Comparison of ENCODE assay signal across 15 cellular contexts in the genomic region with DNA sequence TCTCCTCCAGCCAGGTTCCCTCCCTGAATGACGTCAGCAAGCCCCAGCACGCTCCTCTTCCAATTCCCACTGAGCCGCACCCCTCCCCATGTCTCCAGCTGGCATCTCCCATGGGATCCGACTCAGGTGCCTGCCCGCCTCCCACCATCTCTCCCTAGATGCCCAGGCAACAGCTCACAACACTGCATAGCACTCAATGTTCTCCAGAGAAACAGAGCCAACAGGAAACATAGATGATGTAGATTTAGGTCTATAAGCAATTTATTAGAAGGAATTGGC.
"Had no signal": no experiment of that assay in that cellular context is flagged by ENCODE, and none has a peak within 500 bp of the region (broad histone marks: within the 10 kb centered on the region; RNA-seq: fewer than 3 reads in every experiment).

No MANE protein-coding gene starts in this region.

- H3K27ac Mint-ChIP-seq: activated CD4-positive, alpha-beta memory T cell treated with anti-CD3 and anti-CD28 coated beads, Interleukin-2, amount 10 ng/mL, durations not matched to agents 7 days and 5 days; activated CD4-positive, alpha-beta T cell treated with anti-CD3 and anti-CD28 coated beads for 36 hours; activated naive CD8-positive, alpha-beta T cell treated with anti-CD3 and anti-CD28 coated beads, Interleukin-2, amount 50 U/mL, for 24 hours; activated T-helper 1 cell treated with anti-CD3 and anti-CD28 coated beads, Interleukin-12 subunit alpha, Interleukin-12 subunit beta, Interleukin-2, Interleukin-4 antibody, amounts not matched to agents 30 ng/mL and 10 ng/mL and 1 ng/mL, durations not matched to agents 14 hours and 24 hours and 36 hours; stimulated activated naive CD8-positive, alpha-beta T cell treated with anti-CD3 and anti-CD28 coated beads, Interleukin-15, Interleukin-2, amounts not matched to agents 100 ng/mL and 50 ng/mL, for 24 hours had no signal

- H3K9me3 Mint-ChIP-seq: activated CD4-positive, alpha-beta memory T cell treated with anti-CD3 and anti-CD28 coated beads, Interleukin-2, amount 10 ng/mL, durations not matched to agents 7 days and 5 days; activated T-helper 1 cell treated with anti-CD3 and anti-CD28 coated beads, Interleukin-12 subunit alpha, Interleukin-12 subunit beta, Interleukin-2, Interleukin-4 antibody, amounts not matched to agents 30 ng/mL and 10 ng/mL and 1 ng/mL, durations not matched to agents 14 hours and 24 hours and 36 hours had no signal

- DNase-seq: activated CD4-positive, alpha-beta T cell treated with anti-CD3 and anti-CD28 coated beads for 36 hours; activated naive CD4-positive, alpha-beta T cell treated with Interleukin-2 at 50 U/mL for 16 hours; activated naive CD8-positive, alpha-beta T cell treated with anti-CD3 and anti-CD28 coated beads, Interleukin-2, amount 50 U/mL, for 24 hours; mammary epithelial cell; mucosa of descending colon; nucleus accumbens; sigmoid colon; stimulated activated CD4-positive, alpha-beta T cell treated with anti-CD3 and anti-CD28 coated beads, Interleukin-12 subunit alpha, Interleukin-12 subunit beta, amount 100 ng/mL, for 4 hours; WERI-Rb-1 had no signal

- H3K4me1 Mint-ChIP-seq: activated CD4-positive, alpha-beta memory T cell treated with anti-CD3 and anti-CD28 coated beads, Interleukin-2, amount 10 ng/mL, durations not matched to agents 7 days and 5 days; activated CD4-positive, alpha-beta T cell treated with anti-CD3 and anti-CD28 coated beads for 36 hours; activated naive CD8-positive, alpha-beta T cell treated with anti-CD3 and anti-CD28 coated beads, Interleukin-2, amount 50 U/mL, for 24 hours; naive thymus-derived CD8-positive, alpha-beta T cell had no signal

- H3K27me3 Mint-ChIP-seq: activated CD4-positive, alpha-beta memory T cell treated with anti-CD3 and anti-CD28 coated beads, Interleukin-2, amount 10 ng/mL, durations not matched to agents 7 days and 5 days; activated naive CD8-positive, alpha-beta T cell treated with anti-CD3 and anti-CD28 coated beads, Interleukin-2, amount 50 U/mL, for 24 hours; stimulated activated naive CD8-positive, alpha-beta T cell treated with anti-CD3 and anti-CD28 coated beads, Interleukin-15, Interleukin-2, amounts not matched to agents 100 ng/mL and 50 ng/mL, for 24 hours had no signal

- ATAC-seq: activated CD4-positive, alpha-beta T cell treated with anti-CD3 and anti-CD28 coated beads for 36 hours; activated naive CD8-positive, alpha-beta T cell treated with anti-CD3 and anti-CD28 coated beads, Interleukin-2, amount 50 U/mL, for 24 hours; heart left ventricle; left colon; mucosa of descending colon; naive thymus-derived CD8-positive, alpha-beta T cell had no signal

- H3K4me3 Mint-ChIP-seq: activated CD4-positive, alpha-beta memory T cell treated with anti-CD3 and anti-CD28 coated beads, Interleukin-2, amount 10 ng/mL, durations not matched to agents 7 days and 5 days; activated CD4-positive, alpha-beta T cell treated with anti-CD3 and anti-CD28 coated beads for 36 hours; activated naive CD8-positive, alpha-beta T cell treated with anti-CD3 and anti-CD28 coated beads, Interleukin-2, amount 50 U/mL, for 24 hours; activated T-helper 1 cell treated with anti-CD3 and anti-CD28 coated beads, Interleukin-12 subunit alpha, Interleukin-12 subunit beta, Interleukin-2, Interleukin-4 antibody, amounts not matched to agents 30 ng/mL and 10 ng/mL and 1 ng/mL, durations not matched to agents 14 hours and 24 hours and 36 hours; naive thymus-derived CD8-positive, alpha-beta T cell; stimulated activated naive CD8-positive, alpha-beta T cell treated with anti-CD3 and anti-CD28 coated beads, Interleukin-15, Interleukin-2, amounts not matched to agents 100 ng/mL and 50 ng/mL, for 24 hours had no signal
